8 cellular contexts compared by ENCODE assay signal in genomic region chr19:19138110-19138981, GRCh38. TPM values are rescaled to one million over a fixed set of nuclear protein-coding genes. Genes with fewer than 3 reads are reported as not detected.
DNase-seq lines count a peak whose midpoint lies in the region; ATAC-seq and TF ChIP-seq lines count a peak whose summit lies in the region.

Gene TMEM161A (minus strand): TSS chr19:19138478. CDS start chr19:19138428, 50 bp downstream.

- peak within 1 kb of the TSS; percentile 90 to 99 (median 96) for H3K4me3 Mint-ChIP-seq in CD4-positive, CD25-positive, alpha-beta regulatory T cell

- H3K9ac ChIP-seq in liver (ENCODE audit: low read depth in 1 of 2, low read length in 2 of 2) = peak within 1 kb of the TSS; percentile 93

- no peaks in the 10 kb centered on the region for H3K36me3 Mint-ChIP-seq in CD4-positive, CD25-positive, alpha-beta regulatory T cell

- H3K27ac ChIP-seq in CD4-positive, CD25-positive, alpha-beta regulatory T cell (ENCODE audit: insufficient read depth, low read length, poor library complexity, severe bottlenecking) = peak within 1 kb of the TSS; percentile 57
- H3K27ac ChIP-seq in dorsolateral prefrontal cortex = peak within 1 kb of the TSS in 23 of 59 donors; percentile 5 to 83 (median 54)
- H3K27ac ChIP-seq in liver (ENCODE audit: low read depth in 1 of 2, low read length in 2 of 2) = peak within 1 kb of the TSS; percentile 67 to 77

- peak within 1 kb of the TSS; percentile 72 to 99 (median 93) for H3K27ac Mint-ChIP-seq in CD4-positive, CD25-positive, alpha-beta regulatory T cell

- H3K9me3 Mint-ChIP-seq in CD4-positive, CD25-positive, alpha-beta regulatory T cell = no peaks in the 10 kb centered on the region

- 3% methylated on average over 42 of the region's 42 CpGs for WGBS in liver

- peaks cover 6 to 41% (median 20%) of the 10 kb centered on the region in 4 donors for H3K4me1 Mint-ChIP-seq in CD4-positive, CD25-positive, alpha-beta regulatory T cell

- H3K9me3 ChIP-seq in CD4-positive, CD25-positive, alpha-beta regulatory T cell (ENCODE audit: control insufficient read depth in 2 of 2, low read length in 2 of 2) = no peaks in the 10 kb centered on the region
- H3K9me3 ChIP-seq in liver (ENCODE audit: control insufficient read depth in 4 of 4, low read length in 3 of 4) = no peaks in the 10 kb centered on the region

- peak within 1 kb of the TSS; percentile 76 for H3K4me3 ChIP-seq in CD4-positive, CD25-positive, alpha-beta regulatory T cell (ENCODE audit: low read depth, low read length)
- H3K4me3 ChIP-seq in dorsolateral prefrontal cortex (peak within 1 kb of the TSS; percentile 64 to 100 (median 91)), liver (ENCODE audit: low read depth in 1 of 3, low read length in 3 of 3) (peak within 1 kb of the TSS; percentile 70 to 88 (median 81))

- H3K27me3 Mint-ChIP-seq in CD4-positive, CD25-positive, alpha-beta regulatory T cell = no peaks in the 10 kb centered on the region

- H3K4me1 ChIP-seq in CD4-positive, CD25-positive, alpha-beta regulatory T cell (ENCODE audit: control insufficient read depth, insufficient read depth, low read length, poor library complexity, severe bottlenecking) = peaks cover 19% of the 10 kb centered on the region
- peaks cover 0 to 15% (median 11%) of the 10 kb centered on the region in 4 donors for H3K4me1 ChIP-seq in liver (ENCODE audit: control insufficient read depth in 4 of 4, insufficient read depth in 4 of 4, low read length in 3 of 4)

- peak; percentile 100 for ATAC-seq in CD4-positive, CD25-positive, alpha-beta regulatory T cell (ENCODE audit: low read depth in 2 of 2)
- peak; percentile 93 for ATAC-seq in GM19438 (IDR thresholded peaks at IDR 0.05; ENCODE audit: low read depth, unreplicated experiment)
- ATAC-seq in HG03571 (IDR thresholded peaks at IDR 0.05; ENCODE audit: unreplicated experiment) = peak; percentile 96

- no peak for TF ChIP-seq RAD21 in liver (IDR thresholded peaks at IDR 0.05)

- DNase-seq in CD4-positive, CD25-positive, alpha-beta regulatory T cell = peak; percentile 94 to 99 (median 95)
- DNase-seq in NCI-H82 (lab: John Stamatoyannopoulos, UW) (peak; percentile 100), dorsolateral prefrontal cortex (peak; percentile 96 to 98 (median 98))
- peak; percentile 94 for DNase-seq in activated CD4-positive, alpha-beta T cell treated with anti-CD3 and anti-CD28 coated beads, Interleukin-2, amount 50 U/mL, for 4 hours
- DNase-seq in stimulated activated CD4-positive, alpha-beta T cell treated with anti-CD3 and anti-CD28 coated beads, Interleukin-4, amount 100 ng/mL, for 1 hour = peak; percentile 95

- TF ChIP-seq CTCF in dorsolateral prefrontal cortex (IDR thresholded peaks at IDR 0.05 in 54 of 56, conservative IDR thresholded peaks at IDR 0.05 in 2 of 56; ENCODE audit: low read depth in 1 of 56, partially characterized antibody in 56 of 56) = peak in 31 of 56 donors; percentile 6 to 60 (median 27)
- no peak for TF ChIP-seq CTCF in liver (IDR thresholded peaks at IDR 0.05; ENCODE audit: low read depth, low read length, missing input control)

- H3K36me3 ChIP-seq in CD4-positive, CD25-positive, alpha-beta regulatory T cell (ENCODE audit: control insufficient read depth, insufficient read depth, low read length) = no peaks in the 10 kb centered on the region
- no peaks in the 10 kb centered on the region for H3K36me3 ChIP-seq in liver (ENCODE audit: control insufficient read depth in 4 of 4, insufficient read depth in 3 of 4, low read depth in 1 of 4, low read length in 3 of 4)

- intact Hi-C loops in dorsolateral prefrontal cortex (cut with DNase I) = loop anchor here (5.0 kb wide), 2 partner anchors 76 to 141 kb away; partner anchors contain the start of gene SLC25A42 (in 2 of the 2)

- no peaks in the 10 kb centered on the region for H3K27me3 ChIP-seq in CD4-positive, CD25-positive, alpha-beta regulatory T cell (ENCODE audit: control insufficient read depth, insufficient read depth, low read length)
- H3K27me3 ChIP-seq in dorsolateral prefrontal cortex (no peaks in the 10 kb centered on the region), liver (ENCODE audit: control insufficient read depth in 4 of 4, insufficient read depth in 4 of 4, low read length in 3 of 4) (no peaks in the 10 kb centered on the region)

TF ChIP-seq in liver, 16 proteins besides CTCF, POLR2A, EP300 and RAD21:
- TF ChIP-seq RXRA (IDR thresholded peaks at IDR 0.05) (no peak), YY1 (IDR thresholded peaks at IDR 0.05) (peak; percentile 54), HNF4A (conservative IDR thresholded peaks at IDR 0.05) (no peak), JUND (IDR thresholded peaks at IDR 0.05) (no peak), SP1 (IDR thresholded peaks at IDR 0.05) (peak; percentile 94), TAF1 (conservative IDR thresholded peaks at IDR 0.05) (peak; percentile 47), ATF3 (IDR thresholded peaks at IDR 0.05) (no peak), FOXA1 (IDR thresholded peaks at IDR 0.05) (no peak), GABPA (IDR thresholded peaks at IDR 0.05 in 1 of 2, conservative IDR thresholded peaks at IDR 0.05 in 1 of 2) (peak; percentile 49 to 74)
- TF ChIP-seq, protein P1, sequence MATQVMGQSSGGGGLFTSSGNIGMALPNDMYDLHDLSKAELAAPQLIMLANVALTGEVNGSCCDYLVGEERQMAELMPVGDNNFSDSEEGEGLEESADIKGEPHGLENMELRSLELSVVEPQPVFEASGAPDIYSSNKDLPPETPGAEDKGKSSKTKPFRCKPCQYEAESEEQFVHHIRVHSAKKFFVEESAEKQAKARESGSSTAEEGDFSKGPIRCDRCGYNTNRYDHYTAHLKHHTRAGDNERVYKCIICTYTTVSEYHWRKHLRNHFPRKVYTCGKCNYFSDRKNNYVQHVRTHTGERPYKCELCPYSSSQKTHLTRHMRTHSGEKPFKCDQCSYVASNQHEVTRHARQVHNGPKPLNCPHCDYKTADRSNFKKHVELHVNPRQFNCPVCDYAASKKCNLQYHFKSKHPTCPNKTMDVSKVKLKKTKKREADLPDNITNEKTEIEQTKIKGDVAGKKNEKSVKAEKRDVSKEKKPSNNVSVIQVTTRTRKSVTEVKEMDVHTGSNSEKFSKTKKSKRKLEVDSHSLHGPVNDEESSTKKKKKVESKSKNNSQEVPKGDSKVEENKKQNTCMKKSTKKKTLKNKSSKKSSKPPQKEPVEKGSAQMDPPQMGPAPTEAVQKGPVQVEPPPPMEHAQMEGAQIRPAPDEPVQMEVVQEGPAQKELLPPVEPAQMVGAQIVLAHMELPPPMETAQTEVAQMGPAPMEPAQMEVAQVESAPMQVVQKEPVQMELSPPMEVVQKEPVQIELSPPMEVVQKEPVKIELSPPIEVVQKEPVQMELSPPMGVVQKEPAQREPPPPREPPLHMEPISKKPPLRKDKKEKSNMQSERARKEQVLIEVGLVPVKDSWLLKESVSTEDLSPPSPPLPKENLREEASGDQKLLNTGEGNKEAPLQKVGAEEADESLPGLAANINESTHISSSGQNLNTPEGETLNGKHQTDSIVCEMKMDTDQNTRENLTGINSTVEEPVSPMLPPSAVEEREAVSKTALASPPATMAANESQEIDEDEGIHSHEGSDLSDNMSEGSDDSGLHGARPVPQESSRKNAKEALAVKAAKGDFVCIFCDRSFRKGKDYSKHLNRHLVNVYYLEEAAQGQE (IDR thresholded peaks at IDR 0.05) = peak; percentile 69
- TF ChIP-seq, protein P2, sequence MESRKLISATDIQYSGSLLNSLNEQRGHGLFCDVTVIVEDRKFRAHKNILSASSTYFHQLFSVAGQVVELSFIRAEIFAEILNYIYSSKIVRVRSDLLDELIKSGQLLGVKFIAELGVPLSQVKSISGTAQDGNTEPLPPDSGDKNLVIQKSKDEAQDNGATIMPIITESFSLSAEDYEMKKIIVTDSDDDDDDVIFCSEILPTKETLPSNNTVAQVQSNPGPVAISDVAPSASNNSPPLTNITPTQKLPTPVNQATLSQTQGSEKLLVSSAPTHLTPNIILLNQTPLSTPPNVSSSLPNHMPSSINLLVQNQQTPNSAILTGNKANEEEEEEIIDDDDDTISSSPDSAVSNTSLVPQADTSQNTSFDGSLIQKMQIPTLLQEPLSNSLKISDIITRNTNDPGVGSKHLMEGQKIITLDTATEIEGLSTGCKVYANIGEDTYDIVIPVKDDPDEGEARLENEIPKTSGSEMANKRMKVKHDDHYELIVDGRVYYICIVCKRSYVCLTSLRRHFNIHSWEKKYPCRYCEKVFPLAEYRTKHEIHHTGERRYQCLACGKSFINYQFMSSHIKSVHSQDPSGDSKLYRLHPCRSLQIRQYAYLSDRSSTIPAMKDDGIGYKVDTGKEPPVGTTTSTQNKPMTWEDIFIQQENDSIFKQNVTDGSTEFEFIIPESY (IDR thresholded peaks at IDR 0.05) = no peak

RNA-seq across cellular contexts. Expression of gene TMEM161A, which starts in this region (rescaled TPM):
- 15.6 TPM for total RNA-seq in CD4-positive, CD25-positive, alpha-beta regulatory T cell
- 10 to 100 TPM; 24.0 to 26.0 (median 24.8) TPM for polyA plus RNA-seq in CD4-positive, CD25-positive, alpha-beta regulatory T cell
- total RNA-seq in dorsolateral prefrontal cortex = 10 to 100 TPM; 14.9 to 46.0 (median 24.7) TPM
- 10 to 100 TPM; 13.1 to 22.7 TPM for total RNA-seq in liver
- polyA plus RNA-seq in liver = 10 to 100 TPM; 25.3 to 27.1 TPM
